In the genomic region with DNA sequence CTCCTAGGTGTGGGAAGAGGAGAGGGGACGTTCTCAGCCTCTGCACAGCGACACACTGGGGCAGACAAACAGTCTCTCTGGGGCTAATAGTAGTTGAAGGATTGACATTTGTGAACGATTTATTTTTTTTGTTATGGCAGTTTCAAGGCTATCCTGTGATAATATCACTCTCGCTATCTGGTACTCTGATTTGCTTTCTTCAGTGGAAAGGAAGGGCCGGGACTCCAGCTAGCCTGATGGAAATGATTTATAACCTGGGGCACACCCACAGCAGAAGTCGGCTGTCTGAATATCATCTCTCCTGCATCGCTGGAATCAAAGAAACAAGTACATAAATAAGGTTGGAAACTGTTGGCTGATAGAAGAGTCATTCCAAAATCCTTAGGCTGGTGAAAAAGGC, we compare ENCODE assay signal across 11 cellular contexts.
DNase-seq lines count a peak whose midpoint lies in the region; FAIRE-seq and TF ChIP-seq lines count a peak whose summit lies in the region.
"Had no signal": no experiment of that assay in that cellular context is flagged by ENCODE, and none has a peak within 500 bp of the region (broad histone marks: within the 10 kb centered on the region; RNA-seq: fewer than 3 reads in every experiment).

No MANE protein-coding gene starts in this region.

- no peak for TF ChIP-seq CTCF in H1 (IDR thresholded peaks at IDR 0.05; ENCODE audit: control extremely low read depth in 1 of 3, insufficient read depth in 1 of 3, low read depth in 1 of 3, low read length in 3 of 3)
- no peak for TF ChIP-seq CTCF in GM20000 (IDR thresholded peaks at IDR 0.05; ENCODE audit: extremely low read depth, missing control alignments)
- TF ChIP-seq CTCF in prostate gland (IDR thresholded peaks at IDR 0.05) = no peak

- H3K9me3 Mint-ChIP-seq in activated CD4-positive, alpha-beta T cell treated with anti-CD3 and anti-CD28 coated beads, Interleukin-2, amount 10 ng/mL, durations not matched to agents 24 days and 14 days = no peaks in the 10 kb centered on the region

- POLR2A ChIA-PET in H1 (lab: Charles Lee; ENCODE audit: partially characterized antibody) = interaction anchor here (0.8 kb wide), 1 partner anchor 20 kb away, joined by 3 read pairs; no protein-coding TSS in a partner anchor

- no peak overlapping the region for H3K14ac ChIP-seq in H1 (ENCODE audit: insufficient read length)

- no peak overlapping the region for H2AFZ ChIP-seq in H1 (ENCODE audit: low read length)

- H3K27me3 ChIP-seq in H1 (replicated peaks in 1 of 4; ENCODE audit: control insufficient read depth in 3 of 4, extremely low read depth in 1 of 4, insufficient read depth in 3 of 4, low read length in 3 of 4) (no peaks in the 10 kb centered on the region), rectal smooth muscle tissue (ENCODE audit: control insufficient read depth, insufficient read depth, low read length) (peaks cover 6% of the 10 kb centered on the region), prostate gland (replicated peaks; ENCODE audit: insufficient read depth) (no peaks in the 10 kb centered on the region)

- TF ChIP-seq POLR2A in H1 (IDR thresholded peaks at IDR 0.05; ENCODE audit: control extremely low read depth in 1 of 2, low read depth in 2 of 2, low read length in 2 of 2) (no peak), prostate gland (IDR thresholded peaks at IDR 0.05) (no peak)

- peak overlapping the region; percentile 88; the same call in 1 of the 2 replicates for H2BK15ac ChIP-seq in H1 (ENCODE audit: low read length)

- no peaks in the 10 kb centered on the region for H3K36me3 Mint-ChIP-seq in activated CD4-positive, alpha-beta T cell treated with anti-CD3 and anti-CD28 coated beads, Interleukin-2, amount 10 ng/mL, durations not matched to agents 24 days and 14 days (ENCODE audit: low read depth)

- FAIRE-seq in H1 (lab: Jason Lieb, UNC) = no peak

- H3K4me3 ChIP-seq in SK-N-MC (peak overlapping the region; percentile 69), H1 (ENCODE audit: extremely low read depth in 1 of 4, insufficient read depth in 2 of 4, low read depth in 3 of 4, low read length in 4 of 4) (no peak overlapping the region), rectal smooth muscle tissue (ENCODE audit: low read length) (peak overlapping the region; percentile 29), prostate gland (no peak overlapping the region)
- H3K4me3 ChIP-seq: lung had no signal

- H3K27ac ChIP-seq in SK-N-MC = peak overlapping the region; percentile 62; the same call in 1 of the 2 replicates
- no peak overlapping the region for H3K27ac ChIP-seq in H1 (ENCODE audit: low read depth, low read length)
- peak overlapping the region; percentile 64 for H3K27ac ChIP-seq in rectal smooth muscle tissue (ENCODE audit: low read depth, low read length)
- H3K27ac ChIP-seq in prostate gland = no peak overlapping the region

- TF ChIP-seq EP300 in H1 (IDR thresholded peaks at IDR 0.05; ENCODE audit: borderline replicate concordance in 1 of 2, low read depth in 2 of 2, low read length in 2 of 2) = no peak

- H4K20me1 ChIP-seq in H1 (replicated peaks in 1 of 2; ENCODE audit: control insufficient read depth in 1 of 2, insufficient read depth in 2 of 2, low read length in 2 of 2) = no peaks in the 10 kb centered on the region

- H2BK120ac ChIP-seq in H1 (replicated peaks; ENCODE audit: low read depth, low read length) = no peak overlapping the region

- H3K56ac ChIP-seq in H1 (replicated peaks; ENCODE audit: insufficient read length, low read depth, low read length) = no peak overlapping the region

- H3K9me3 ChIP-seq in SK-N-MC (ENCODE audit: low read depth, low read length) = no peaks in the 10 kb centered on the region
- H3K9me3 ChIP-seq in H1 (ENCODE audit: insufficient read depth in 2 of 2, low read depth in 1 of 2, low read length in 1 of 2) = no peaks in the 10 kb centered on the region
- H3K9me3 ChIP-seq in prostate gland = no peaks in the 10 kb centered on the region

- H3K36me3 ChIP-seq in SK-N-MC (ENCODE audit: insufficient read depth, low read length) (no peaks in the 10 kb centered on the region), H1 (ENCODE audit: control insufficient read depth in 2 of 4, insufficient read depth in 4 of 4, low read length in 3 of 4) (no peaks in the 10 kb centered on the region; a peak in 2 of 8 replicates), rectal smooth muscle tissue (ENCODE audit: control insufficient read depth, insufficient read depth, low read length) (no peaks in the 10 kb centered on the region), prostate gland (no peaks in the 10 kb centered on the region)

- no peak overlapping the region for H3K4ac ChIP-seq in H1 (replicated peaks; ENCODE audit: insufficient read length, low read depth, low read length)

- no peak overlapping the region for H3K9ac ChIP-seq in SK-N-MC (ENCODE audit: insufficient read length)
- H3K9ac ChIP-seq in H1 (replicated peaks in 1 of 4; ENCODE audit: extremely low read depth in 1 of 4, low read depth in 3 of 4, low read length in 3 of 4) = no peak overlapping the region
- no peak overlapping the region for H3K9ac ChIP-seq in rectal smooth muscle tissue (ENCODE audit: low read length)

- H3K4me1 ChIP-seq in H1 (replicated peaks in 1 of 4; ENCODE audit: control insufficient read depth in 3 of 4, insufficient read depth in 4 of 4, low read length in 3 of 4) (peaks cover 0 to 27% (median 11%) of the 10 kb centered on the region in 4 experiments; a peak in 6 of 7 replicates), rectal smooth muscle tissue (ENCODE audit: control insufficient read depth, insufficient read depth, low read length) (peaks cover 10% of the 10 kb centered on the region), prostate gland (replicated peaks) (no peaks in the 10 kb centered on the region)

- H3K79me1 ChIP-seq in H1 (ENCODE audit: low read depth, low read length) = no peaks in the 10 kb centered on the region

- H3K4me1 Mint-ChIP-seq in activated CD4-positive, alpha-beta T cell treated with anti-CD3 and anti-CD28 coated beads, Interleukin-2, amount 10 ng/mL, durations not matched to agents 24 days and 14 days = peaks cover 85% of the 10 kb centered on the region

- WGBS in H1 (ENCODE audit: extremely low coverage in 1 of 2, insufficient coverage in 1 of 2, insufficient read length in 1 of 2, insufficient replicate concordance in 2 of 2, low coverage in 1 of 2, low lambda C conversion rate in 2 of 2, missing lambda C conversion rate in 1 of 2), 2 experiments = 87% methylated on average over 7 of the region's 7 CpGs; no CpG with 5 or more reads in 1 of the 2 experiments
- WGBS in prostate gland = 45% methylated on average over 7 of the region's 7 CpGs

- H4K5ac ChIP-seq in H1 (ENCODE audit: insufficient read length, low read depth, low read length) = no peak overlapping the region

- intact Hi-C loops in activated CD4-positive, alpha-beta T cell treated with anti-CD3 and anti-CD28 coated beads, Interleukin-2, amount 10 ng/mL, durations not matched to agents 24 days and 14 days (cut with micrococcal nuclease) = loop anchor here (2.0 to 5.0 kb wide), 3 partner anchors 17 to 260 kb away; a partner anchor contains a TSS
- intact Hi-C loops in prostate gland (cut with DNase I) = loop anchor here (5.0 to 10.0 kb wide), 2 partner anchors 75 to 117 kb away; no protein-coding TSS in a partner anchor

- no peak overlapping the region for H3K18ac ChIP-seq in H1 (ENCODE audit: extremely low read depth, low read length)

- peaks cover 2% of the 10 kb centered on the region for H3K27me3 Mint-ChIP-seq in activated CD4-positive, alpha-beta T cell treated with anti-CD3 and anti-CD28 coated beads, Interleukin-2, amount 10 ng/mL, durations not matched to agents 24 days and 14 days

- no peaks in the 10 kb centered on the region for H3K23me2 ChIP-seq in H1 (ENCODE audit: low read depth, low read length)

- no peak overlapping the region for H3K4me2 ChIP-seq in H1 (ENCODE audit: insufficient read depth in 1 of 2, low read depth in 2 of 2, low read length in 2 of 2)

- H3K4me3 Mint-ChIP-seq in activated CD4-positive, alpha-beta T cell treated with anti-CD3 and anti-CD28 coated beads, Interleukin-2, amount 10 ng/mL, durations not matched to agents 24 days and 14 days = peak overlapping the region; percentile 90

- CTCF ChIA-PET in H1 (lab: Charles Lee; ENCODE audit: partially characterized antibody) = interaction anchor here (0.8 to 5.6 kb wide), 17 partner anchors 11 to 267 kb away, joined by 3 to 30 read pairs (median 3); no protein-coding TSS in a partner anchor

- no peak for DNase-seq in activated CD4-positive, alpha-beta T cell treated with anti-CD3 and anti-CD28 coated beads, Interleukin-2, amount 10 ng/mL, durations not matched to agents 24 days and 14 days
- no peak for DNase-seq in activated CD4-positive, alpha-beta T cell treated with anti-CD3 and anti-CD28 coated beads for 1 hour
- DNase-seq in SK-N-MC (ENCODE audit: low read depth, low spot score) (no peak), H1 (ENCODE audit: low read depth in 1 of 2, low spot score in 2 of 2) (no peak), GM20000 (ENCODE audit: low spot score) (no peak), prostate gland (ENCODE audit: low spot score) (no peak), SW 1271 (lab: John Stamatoyannopoulos, UW) (no peak)
- DNase-seq: DMS53, RPMI8226 had no signal

- no peaks in the 10 kb centered on the region for H3K79me2 ChIP-seq in H1 (ENCODE audit: control insufficient read depth in 1 of 2, insufficient read depth in 2 of 2, low read length in 2 of 2)

- no peak overlapping the region for H2BK12ac ChIP-seq in H1 (ENCODE audit: low read depth, low read length)

- H4K8ac ChIP-seq in H1 (ENCODE audit: extremely low read depth, insufficient read depth, low read length) = no peak overlapping the region

- no peak overlapping the region for H4K91ac ChIP-seq in H1 (replicated peaks; ENCODE audit: insufficient read length, low read length)

- no peak overlapping the region for H3K23ac ChIP-seq in H1 (ENCODE audit: insufficient read length)

- H3K27ac Mint-ChIP-seq in activated CD4-positive, alpha-beta T cell treated with anti-CD3 and anti-CD28 coated beads, Interleukin-2, amount 10 ng/mL, durations not matched to agents 24 days and 14 days = peak overlapping the region; percentile 94

- no peak for TF ChIP-seq RAD21 in H1 (IDR thresholded peaks at IDR 0.05 in 1 of 2, conservative IDR thresholded peaks at IDR 0.05 in 1 of 2; ENCODE audit: low read depth in 2 of 2, low read length in 2 of 2)

- H2AK5ac ChIP-seq in H1 (ENCODE audit: low read depth, low read length) = no peak overlapping the region

- H2BK5ac ChIP-seq in H1 (ENCODE audit: low read depth, low read length) = no peak overlapping the region

- H2BK20ac ChIP-seq in H1 (ENCODE audit: low read length) = no peak overlapping the region

TF ChIP-seq in H1, 55 proteins besides CTCF, POLR2A, EP300 and RAD21 (continues in another document):
- no peak for TF ChIP-seq CHD1 (IDR thresholded peaks at IDR 0.05; ENCODE audit: low read depth, low read length)
- TF ChIP-seq TAF7 (optimal IDR thresholded peaks at IDR 0.05; ENCODE audit: borderline replicate concordance, low read depth, low read length) = no peak
- no peak for TF ChIP-seq SRF (IDR thresholded peaks at IDR 0.05; ENCODE audit: low read depth, low read length)
- TF ChIP-seq, protein P1, sequence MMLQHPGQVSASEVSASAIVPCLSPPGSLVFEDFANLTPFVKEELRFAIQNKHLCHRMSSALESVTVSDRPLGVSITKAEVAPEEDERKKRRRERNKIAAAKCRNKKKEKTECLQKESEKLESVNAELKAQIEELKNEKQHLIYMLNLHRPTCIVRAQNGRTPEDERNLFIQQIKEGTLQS (IDR thresholded peaks at IDR 0.05; ENCODE audit: insufficient read depth, low read depth, low read length) = no peak

Comparison
In these comparisons a context has a peak if more than half of its experiments do, and no peak if none do; other contexts are left out.
1. H3K27ac ChIP-seq: peak in SK-N-MC (single experiment) and rectal smooth muscle tissue (single experiment); none in H1 (single experiment) and prostate gland (0 of 2).
2. H3K4me3 ChIP-seq: peak in SK-N-MC (single experiment) and rectal smooth muscle tissue (single experiment); none in H1 (0 of 4) and prostate gland (0 of 2).